ENCODE assay signal across 7 cellular contexts in genomic region chr6:100730001-100730400, GRCh38.
"Had no signal": no experiment of that assay in that cellular context is flagged by ENCODE, and none has a peak within 500 bp of the region (broad histone marks: within the 10 kb centered on the region; RNA-seq: fewer than 3 reads in every experiment).

No MANE protein-coding gene starts in this region.

- H3K9me3 ChIP-seq: HAP-1 had no signal

- H3K27ac Mint-ChIP-seq: HFFc6, IgD-negative memory B cell had no signal

- H2AFZ ChIP-seq: GM23248 had no signal

- H3K9me3 Mint-ChIP-seq: HFFc6, IgD-negative memory B cell had no signal

- H3K36me3 ChIP-seq: HAP-1 had no signal

- DNase-seq: GM23248, GOT3, H7, HFFc6 had no signal

- H3K4me3 Mint-ChIP-seq: HFFc6, IgD-negative memory B cell had no signal

- H3K9ac ChIP-seq: GM23248 had no signal

- H3K4me3 ChIP-seq: GM23248, HAP-1 had no signal

- H3K27ac ChIP-seq: GM23248, HL-60 had no signal

- H3K27me3 Mint-ChIP-seq: IgD-negative memory B cell had no signal
